In genomic region chr12:75990189-75990912, GRCh38 we compare ENCODE assay signal across 1 cellular context.
TF ChIP-seq lines count a peak whose summit lies in the region.

No MANE protein-coding gene starts in this region.

TF ChIP-seq in HepG2, 621 proteins besides CTCF, POLR2A, EP300 and RAD21 (continued from another document and continues in another):
- TF ChIP-seq, protein P1, sequence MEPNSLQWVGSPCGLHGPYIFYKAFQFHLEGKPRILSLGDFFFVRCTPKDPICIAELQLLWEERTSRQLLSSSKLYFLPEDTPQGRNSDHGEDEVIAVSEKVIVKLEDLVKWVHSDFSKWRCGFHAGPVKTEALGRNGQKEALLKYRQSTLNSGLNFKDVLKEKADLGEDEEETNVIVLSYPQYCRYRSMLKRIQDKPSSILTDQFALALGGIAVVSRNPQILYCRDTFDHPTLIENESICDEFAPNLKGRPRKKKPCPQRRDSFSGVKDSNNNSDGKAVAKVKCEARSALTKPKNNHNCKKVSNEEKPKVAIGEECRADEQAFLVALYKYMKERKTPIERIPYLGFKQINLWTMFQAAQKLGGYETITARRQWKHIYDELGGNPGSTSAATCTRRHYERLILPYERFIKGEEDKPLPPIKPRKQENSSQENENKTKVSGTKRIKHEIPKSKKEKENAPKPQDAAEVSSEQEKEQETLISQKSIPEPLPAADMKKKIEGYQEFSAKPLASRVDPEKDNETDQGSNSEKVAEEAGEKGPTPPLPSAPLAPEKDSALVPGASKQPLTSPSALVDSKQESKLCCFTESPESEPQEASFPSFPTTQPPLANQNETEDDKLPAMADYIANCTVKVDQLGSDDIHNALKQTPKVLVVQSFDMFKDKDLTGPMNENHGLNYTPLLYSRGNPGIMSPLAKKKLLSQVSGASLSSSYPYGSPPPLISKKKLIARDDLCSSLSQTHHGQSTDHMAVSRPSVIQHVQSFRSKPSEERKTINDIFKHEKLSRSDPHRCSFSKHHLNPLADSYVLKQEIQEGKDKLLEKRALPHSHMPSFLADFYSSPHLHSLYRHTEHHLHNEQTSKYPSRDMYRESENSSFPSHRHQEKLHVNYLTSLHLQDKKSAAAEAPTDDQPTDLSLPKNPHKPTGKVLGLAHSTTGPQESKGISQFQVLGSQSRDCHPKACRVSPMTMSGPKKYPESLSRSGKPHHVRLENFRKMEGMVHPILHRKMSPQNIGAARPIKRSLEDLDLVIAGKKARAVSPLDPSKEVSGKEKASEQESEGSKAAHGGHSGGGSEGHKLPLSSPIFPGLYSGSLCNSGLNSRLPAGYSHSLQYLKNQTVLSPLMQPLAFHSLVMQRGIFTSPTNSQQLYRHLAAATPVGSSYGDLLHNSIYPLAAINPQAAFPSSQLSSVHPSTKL (CRISPR knock-in tag; IDR thresholded peaks at IDR 0.05) = peak; percentile 100
- no peak for TF ChIP-seq ZNF615 (CRISPR knock-in tag; IDR thresholded peaks at IDR 0.05; ENCODE audit: borderline replicate concordance)
- TF ChIP-seq FOXJ3 (CRISPR knock-in tag; IDR thresholded peaks at IDR 0.05; ENCODE audit: borderline replicate concordance) = peak; percentile 99
- no peak for TF ChIP-seq PBX2 (CRISPR knock-in tag; IDR thresholded peaks at IDR 0.05)
- TF ChIP-seq KAT8 (CRISPR knock-in tag; IDR thresholded peaks at IDR 0.05) = peak; percentile 77
- 0 out of 2 replicates have a peak, but pooled peaks have one; percentile 37 for TF ChIP-seq RFX3 (CRISPR knock-in tag; IDR thresholded peaks at IDR 0.05)
- peak; percentile 99 for TF ChIP-seq GATAD2A (CRISPR knock-in tag; IDR thresholded peaks at IDR 0.05)
- peak; percentile 81 for TF ChIP-seq SIX1 (CRISPR knock-in tag; IDR thresholded peaks at IDR 0.05; ENCODE audit: borderline replicate concordance)
- peak; percentile 99 for TF ChIP-seq NFIC (IDR thresholded peaks at IDR 0.05; ENCODE audit: low read length)
- peak; percentile 68; the same call in 1 of the 2 replicates for TF ChIP-seq IRF2 (CRISPR knock-in tag; IDR thresholded peaks at IDR 0.05)
- TF ChIP-seq ZNF557 (CRISPR knock-in tag; IDR thresholded peaks at IDR 0.05) = no peak
- TF ChIP-seq TFDP2 (CRISPR knock-in tag; IDR thresholded peaks at IDR 0.05) = peak; percentile 52
- no peak for TF ChIP-seq CHD4 (IDR thresholded peaks at IDR 0.05; ENCODE audit: borderline replicate concordance, low read length)
- TF ChIP-seq ZNF891 (CRISPR knock-in tag; IDR thresholded peaks at IDR 0.05) = no peak
- no peak for TF ChIP-seq DNMT3B (CRISPR knock-in tag; conservative IDR thresholded peaks at IDR 0.05)
- peak; percentile 96 for TF ChIP-seq NR2F2 (IDR thresholded peaks at IDR 0.05; ENCODE audit: borderline replicate concordance, low read depth)
- TF ChIP-seq SMYD3 (CRISPR knock-in tag; IDR thresholded peaks at IDR 0.05) = 0 out of 2 replicates have a peak, but pooled peaks have one; percentile 49
- TF ChIP-seq PHF8 (CRISPR knock-in tag; IDR thresholded peaks at IDR 0.05) = 0 out of 2 replicates have a peak, but pooled peaks have one; percentile 21
- peak; percentile 94 for TF ChIP-seq PAXIP1 (CRISPR knock-in tag; conservative IDR thresholded peaks at IDR 0.05)
- TF ChIP-seq ZNF430 (CRISPR knock-in tag; IDR thresholded peaks at IDR 0.05) = no peak
- TF ChIP-seq ELF4 (CRISPR knock-in tag; IDR thresholded peaks at IDR 0.05; ENCODE audit: borderline replicate concordance) = no peak
- TF ChIP-seq SP5 (CRISPR knock-in tag; IDR thresholded peaks at IDR 0.05; ENCODE audit: borderline replicate concordance, low read depth) = peak; percentile 31; the same call in 1 of the 2 replicates
- peak; percentile 97 for TF ChIP-seq RCOR2 (CRISPR knock-in tag; IDR thresholded peaks at IDR 0.05)
- peak; percentile 95 for TF ChIP-seq MEF2D (CRISPR knock-in tag; IDR thresholded peaks at IDR 0.05)
- TF ChIP-seq, protein P2, sequence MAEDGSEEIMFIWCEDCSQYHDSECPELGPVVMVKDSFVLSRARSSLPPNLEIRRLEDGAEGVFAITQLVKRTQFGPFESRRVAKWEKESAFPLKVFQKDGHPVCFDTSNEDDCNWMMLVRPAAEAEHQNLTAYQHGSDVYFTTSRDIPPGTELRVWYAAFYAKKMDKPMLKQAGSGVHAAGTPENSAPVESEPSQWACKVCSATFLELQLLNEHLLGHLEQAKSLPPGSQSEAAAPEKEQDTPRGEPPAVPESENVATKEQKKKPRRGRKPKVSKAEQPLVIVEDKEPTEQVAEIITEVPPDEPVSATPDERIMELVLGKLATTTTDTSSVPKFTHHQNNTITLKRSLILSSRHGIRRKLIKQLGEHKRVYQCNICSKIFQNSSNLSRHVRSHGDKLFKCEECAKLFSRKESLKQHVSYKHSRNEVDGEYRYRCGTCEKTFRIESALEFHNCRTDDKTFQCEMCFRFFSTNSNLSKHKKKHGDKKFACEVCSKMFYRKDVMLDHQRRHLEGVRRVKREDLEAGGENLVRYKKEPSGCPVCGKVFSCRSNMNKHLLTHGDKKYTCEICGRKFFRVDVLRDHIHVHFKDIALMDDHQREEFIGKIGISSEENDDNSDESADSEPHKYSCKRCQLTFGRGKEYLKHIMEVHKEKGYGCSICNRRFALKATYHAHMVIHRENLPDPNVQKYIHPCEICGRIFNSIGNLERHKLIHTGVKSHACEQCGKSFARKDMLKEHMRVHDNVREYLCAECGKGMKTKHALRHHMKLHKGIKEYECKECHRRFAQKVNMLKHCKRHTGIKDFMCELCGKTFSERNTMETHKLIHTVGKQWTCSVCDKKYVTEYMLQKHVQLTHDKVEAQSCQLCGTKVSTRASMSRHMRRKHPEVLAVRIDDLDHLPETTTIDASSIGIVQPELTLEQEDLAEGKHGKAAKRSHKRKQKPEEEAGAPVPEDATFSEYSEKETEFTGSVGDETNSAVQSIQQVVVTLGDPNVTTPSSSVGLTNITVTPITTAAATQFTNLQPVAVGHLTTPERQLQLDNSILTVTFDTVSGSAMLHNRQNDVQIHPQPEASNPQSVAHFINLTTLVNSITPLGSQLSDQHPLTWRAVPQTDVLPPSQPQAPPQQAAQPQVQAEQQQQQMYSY (CRISPR knock-in tag; IDR thresholded peaks at IDR 0.05) = no peak
- no peak for TF ChIP-seq ZFP41 (CRISPR knock-in tag; IDR thresholded peaks at IDR 0.05; ENCODE audit: borderline replicate concordance)
- peak; percentile 96 for TF ChIP-seq SMAD3 (CRISPR knock-in tag; IDR thresholded peaks at IDR 0.05)
- TF ChIP-seq SOX13 (IDR thresholded peaks at IDR 0.05) = peak; percentile 88
- TF ChIP-seq SOX13 (CRISPR knock-in tag; conservative IDR thresholded peaks at IDR 0.05 in 1 of 2, IDR thresholded peaks at IDR 0.05 in 1 of 2) = peak in 1 of 2 experiments; percentile 97; a peak in 2 of 4 replicates
- TF ChIP-seq, protein P3, sequence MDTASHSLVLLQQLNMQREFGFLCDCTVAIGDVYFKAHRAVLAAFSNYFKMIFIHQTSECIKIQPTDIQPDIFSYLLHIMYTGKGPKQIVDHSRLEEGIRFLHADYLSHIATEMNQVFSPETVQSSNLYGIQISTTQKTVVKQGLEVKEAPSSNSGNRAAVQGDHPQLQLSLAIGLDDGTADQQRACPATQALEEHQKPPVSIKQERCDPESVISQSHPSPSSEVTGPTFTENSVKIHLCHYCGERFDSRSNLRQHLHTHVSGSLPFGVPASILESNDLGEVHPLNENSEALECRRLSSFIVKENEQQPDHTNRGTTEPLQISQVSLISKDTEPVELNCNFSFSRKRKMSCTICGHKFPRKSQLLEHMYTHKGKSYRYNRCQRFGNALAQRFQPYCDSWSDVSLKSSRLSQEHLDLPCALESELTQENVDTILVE (CRISPR knock-in tag; IDR thresholded peaks at IDR 0.05) = peak; percentile 93
- TF ChIP-seq, protein P4, sequence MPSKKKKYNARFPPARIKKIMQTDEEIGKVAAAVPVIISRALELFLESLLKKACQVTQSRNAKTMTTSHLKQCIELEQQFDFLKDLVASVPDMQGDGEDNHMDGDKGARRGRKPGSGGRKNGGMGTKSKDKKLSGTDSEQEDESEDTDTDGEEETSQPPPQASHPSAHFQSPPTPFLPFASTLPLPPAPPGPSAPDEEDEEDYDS (CRISPR knock-in tag; IDR thresholded peaks at IDR 0.05) = peak; percentile 62
- TF ChIP-seq, protein P5, sequence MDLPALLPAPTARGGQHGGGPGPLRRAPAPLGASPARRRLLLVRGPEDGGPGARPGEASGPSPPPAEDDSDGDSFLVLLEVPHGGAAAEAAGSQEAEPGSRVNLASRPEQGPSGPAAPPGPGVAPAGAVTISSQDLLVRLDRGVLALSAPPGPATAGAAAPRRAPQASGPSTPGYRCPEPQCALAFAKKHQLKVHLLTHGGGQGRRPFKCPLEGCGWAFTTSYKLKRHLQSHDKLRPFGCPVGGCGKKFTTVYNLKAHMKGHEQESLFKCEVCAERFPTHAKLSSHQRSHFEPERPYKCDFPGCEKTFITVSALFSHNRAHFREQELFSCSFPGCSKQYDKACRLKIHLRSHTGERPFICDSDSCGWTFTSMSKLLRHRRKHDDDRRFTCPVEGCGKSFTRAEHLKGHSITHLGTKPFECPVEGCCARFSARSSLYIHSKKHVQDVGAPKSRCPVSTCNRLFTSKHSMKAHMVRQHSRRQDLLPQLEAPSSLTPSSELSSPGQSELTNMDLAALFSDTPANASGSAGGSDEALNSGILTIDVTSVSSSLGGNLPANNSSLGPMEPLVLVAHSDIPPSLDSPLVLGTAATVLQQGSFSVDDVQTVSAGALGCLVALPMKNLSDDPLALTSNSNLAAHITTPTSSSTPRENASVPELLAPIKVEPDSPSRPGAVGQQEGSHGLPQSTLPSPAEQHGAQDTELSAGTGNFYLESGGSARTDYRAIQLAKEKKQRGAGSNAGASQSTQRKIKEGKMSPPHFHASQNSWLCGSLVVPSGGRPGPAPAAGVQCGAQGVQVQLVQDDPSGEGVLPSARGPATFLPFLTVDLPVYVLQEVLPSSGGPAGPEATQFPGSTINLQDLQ (CRISPR knock-in tag; IDR thresholded peaks at IDR 0.05) = no peak
- peak; percentile 100 for TF ChIP-seq ISL2 (CRISPR knock-in tag; IDR thresholded peaks at IDR 0.05)
- 0 out of 2 replicates have a peak, but pooled peaks have one; percentile 33 for TF ChIP-seq ZFP36L2 (CRISPR knock-in tag; IDR thresholded peaks at IDR 0.05)
- peak; percentile 81; the same call in 1 of the 2 replicates for TF ChIP-seq KDM6A (CRISPR knock-in tag; IDR thresholded peaks at IDR 0.05; ENCODE audit: low read depth)
- TF ChIP-seq TEAD3 (CRISPR knock-in tag; optimal IDR thresholded peaks at IDR 0.05; ENCODE audit: borderline replicate concordance) = peak; percentile 42
- peak; percentile 92 for TF ChIP-seq ONECUT2 (CRISPR knock-in tag; IDR thresholded peaks at IDR 0.05)
- TF ChIP-seq RORA (CRISPR knock-in tag; IDR thresholded peaks at IDR 0.05) = no peak
- peak; percentile 64; the same call in 1 of the 2 replicates for TF ChIP-seq ZSCAN29 (CRISPR knock-in tag; conservative IDR thresholded peaks at IDR 0.05)
- TF ChIP-seq, protein P6, sequence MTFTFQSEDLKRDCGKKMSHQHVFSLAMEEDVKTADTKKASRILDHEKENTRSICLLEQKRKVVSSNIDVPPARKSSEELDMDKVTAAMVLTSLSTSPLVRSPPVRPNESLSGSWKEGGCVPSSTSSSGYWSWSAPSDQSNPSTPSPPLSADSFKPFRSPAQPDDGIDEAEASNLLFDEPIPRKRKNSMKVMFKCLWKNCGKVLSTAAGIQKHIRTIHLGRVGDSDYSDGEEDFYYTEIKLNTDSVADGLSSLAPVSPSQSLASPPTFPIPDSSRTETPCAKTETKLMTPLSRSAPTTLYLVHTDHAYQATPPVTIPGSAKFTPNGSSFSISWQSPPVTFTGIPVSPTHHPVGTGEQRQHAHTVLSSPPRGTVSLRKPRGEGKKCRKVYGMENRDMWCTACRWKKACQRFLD (CRISPR knock-in tag; IDR thresholded peaks at IDR 0.05; ENCODE audit: borderline replicate concordance) = no peak; the same call in 1 of the 2 replicates
- no peak for TF ChIP-seq KDM5B (CRISPR knock-in tag; IDR thresholded peaks at IDR 0.05; ENCODE audit: borderline replicate concordance)
- TF ChIP-seq ZNF746 (CRISPR knock-in tag; IDR thresholded peaks at IDR 0.05) = no peak
- TF ChIP-seq ZNF589 (CRISPR knock-in tag; conservative IDR thresholded peaks at IDR 0.05) = no peak
- TF ChIP-seq TMF1 (CRISPR knock-in tag; IDR thresholded peaks at IDR 0.05; ENCODE audit: low read depth) = no peak
- peak; percentile 78 for TF ChIP-seq TGIF2 (CRISPR knock-in tag; IDR thresholded peaks at IDR 0.05)
- no peak for TF ChIP-seq RFX5 (IDR thresholded peaks at IDR 0.05; ENCODE audit: low read depth, low read length)
- peak; percentile 73; the same call in 1 of the 2 replicates for TF ChIP-seq ZSCAN9 (CRISPR knock-in tag; IDR thresholded peaks at IDR 0.05; ENCODE audit: borderline replicate concordance)
- peak; percentile 61; the same call in 1 of the 2 replicates for TF ChIP-seq ARNTL (CRISPR knock-in tag; IDR thresholded peaks at IDR 0.05)
